Comparison of ENCODE assay signal across 1 cellular context in genomic region chr6:151060096-151060741, GRCh38.
TF ChIP-seq lines count a peak whose summit lies in the region.

No MANE protein-coding gene starts in this region.

TF ChIP-seq in HepG2, 621 proteins besides CTCF, POLR2A, EP300 and RAD21 (continued from another document):
- peak; percentile 51; the same call in 1 of the 2 replicates for TF ChIP-seq THAP9 (CRISPR knock-in tag; IDR thresholded peaks at IDR 0.05; ENCODE audit: borderline replicate concordance)
- peak; percentile 88 for TF ChIP-seq FOXP4 (CRISPR knock-in tag; IDR thresholded peaks at IDR 0.05)
- TF ChIP-seq FOXP1 (IDR thresholded peaks at IDR 0.05), result peak; percentile 95
- peak; percentile 94 for TF ChIP-seq FOXP1 (CRISPR knock-in tag; IDR thresholded peaks at IDR 0.05)
- peak; percentile 60; the same call in 1 of the 2 replicates for TF ChIP-seq SPEN (CRISPR knock-in tag; IDR thresholded peaks at IDR 0.05; ENCODE audit: low read depth)
- peak; percentile 2; the same call in 1 of the 2 replicates for TF ChIP-seq MAX (IDR thresholded peaks at IDR 0.05)
- no peak for TF ChIP-seq ZNF264 (CRISPR knock-in tag; IDR thresholded peaks at IDR 0.05)
- TF ChIP-seq FOXA1 (IDR thresholded peaks at IDR 0.05), result peak; percentile 68; the same call in 1 of the 2 replicates
- peak; percentile 51 for TF ChIP-seq FOXA1 (CRISPR knock-in tag; IDR thresholded peaks at IDR 0.05)
- peak; percentile 69; the same call in 1 of the 2 replicates for TF ChIP-seq ZNF878 (CRISPR knock-in tag; IDR thresholded peaks at IDR 0.05)
- TF ChIP-seq CREB1 (IDR thresholded peaks at IDR 0.05), result no peak
- TF ChIP-seq CREB1 (CRISPR knock-in tag; IDR thresholded peaks at IDR 0.05), result peak; percentile 48; the same call in 1 of the 2 replicates
- peak; percentile 75 for TF ChIP-seq SAP130 (CRISPR knock-in tag; IDR thresholded peaks at IDR 0.05; ENCODE audit: low read depth)
- peak; percentile 72; the same call in 1 of the 2 replicates for TF ChIP-seq MIXL1 (CRISPR knock-in tag; IDR thresholded peaks at IDR 0.05)
- TF ChIP-seq ZNF430 (CRISPR knock-in tag; IDR thresholded peaks at IDR 0.05), result peak; percentile 35; the same call in 1 of the 2 replicates
- TF ChIP-seq GATAD2A (CRISPR knock-in tag; IDR thresholded peaks at IDR 0.05), result peak; percentile 75; the same call in 1 of the 2 replicates
- no peak for TF ChIP-seq SIN3B (IDR thresholded peaks at IDR 0.05; ENCODE audit: low read length)
- TF ChIP-seq FOSL2 (CRISPR knock-in tag; IDR thresholded peaks at IDR 0.05), result peak; percentile 96
- TF ChIP-seq NCOA2 (CRISPR knock-in tag; IDR thresholded peaks at IDR 0.05), result peak; percentile 60; the same call in 1 of the 2 replicates
- no peak for TF ChIP-seq MEIS1 (CRISPR knock-in tag; IDR thresholded peaks at IDR 0.05; ENCODE audit: borderline replicate concordance)
- no peak for TF ChIP-seq ZNF770 (CRISPR knock-in tag; IDR thresholded peaks at IDR 0.05)
- TF ChIP-seq FOXK2 (IDR thresholded peaks at IDR 0.05), result peak; percentile 76
- 0 out of 2 replicates have a peak, but pooled peaks have one; percentile 33 for TF ChIP-seq KDM2A (CRISPR knock-in tag; IDR thresholded peaks at IDR 0.05; ENCODE audit: borderline replicate concordance, low read depth)
- TF ChIP-seq MLX (CRISPR knock-in tag; IDR thresholded peaks at IDR 0.05), result 0 out of 2 replicates have a peak, but pooled peaks have one; percentile 52
TF ChIP-seq in HepG2: peak in this region for 116.
